In genomic region chr7:73725703-73726466, GRCh38 we compare ENCODE assay signal across 8 cellular contexts. TPM values are rescaled to one million over a fixed set of nuclear protein-coding genes. Genes with fewer than 3 reads are reported as not detected.
A peak's percentile ranks its signal among the peaks of the same experiment; 100 is the strongest.
DNase-seq lines count a peak whose midpoint lies in the region; ATAC-seq and TF ChIP-seq lines count a peak whose summit lies in the region.

No MANE protein-coding gene starts in this region.

- CTCF ChIA-PET in HEK293T (lab: Yijun Ruan, JAX): interaction anchor here (0.6 to 2.3 kb wide), 13 partner anchors 9 to 160 kb away, joined by 3 to 10 read pairs (median 3); no protein-coding TSS in a partner anchor

- H3K4me1 ChIP-seq in heart left ventricle: peaks cover 0 to 7% (median 0%) of the 10 kb centered on the region in 12 donors

- no peaks in the 10 kb centered on the region for H3K9me3 ChIP-seq in heart left ventricle

- H3K27ac ChIP-seq in heart left ventricle: no peak overlapping the region

- POLR2A ChIA-PET in HEK293T (lab: Yijun Ruan, JAX): interaction anchor here (0.6 to 1.2 kb wide), 4 partner anchors 20 to 203 kb away, joined by 3 to 4 read pairs (median 3); no protein-coding TSS in a partner anchor

- DNase-seq in GDM1 (lab: John Stamatoyannopoulos, UW) (peak; percentile 65), HEK293T (ENCODE audit: extremely low spot score) (peak; percentile 82), NCI-H128 (lab: John Stamatoyannopoulos, UW; ENCODE audit: unreplicated experiment) (peak; percentile 89), T-helper 1 cell (peak; percentile 69 to 91 (median 76)), heart left ventricle (peak; percentile 75 to 93 (median 82)), renal cortical epithelial cell (ENCODE audit: low read depth) (peak; percentile 43), GM19240 (ENCODE audit: insufficient read length, low spot score) (no peak)
- peak; percentile 84 for DNase-seq in activated naive CD8-positive, alpha-beta T cell treated with anti-CD3 and anti-CD28 coated beads, Interleukin-2, amount 50 U/mL, for 16 hours (ENCODE audit: low read depth, low spot score)

- 10 to 12% (median 10%) methylated on average over 4 to 8 of the region's 8 CpGs for WGBS in heart left ventricle, 4 donors

- peak; percentile 88 to 98 (median 92) for TF ChIP-seq CTCF in heart left ventricle (IDR thresholded peaks at IDR 0.05)

- peaks cover 0 to 24% (median 3%) of the 10 kb centered on the region in 9 donors for H3K27me3 ChIP-seq in heart left ventricle

- peak; percentile 75 to 88 (median 84) for ATAC-seq in heart left ventricle

- intact Hi-C loops in heart left ventricle (cut with DNase I): loop anchor here (1.0 to 5.0 kb wide), 5 partner anchors 64 to 119 kb away; no protein-coding TSS in a partner anchor

- no peaks in the 10 kb centered on the region for H3K36me3 ChIP-seq in heart left ventricle

- TF ChIP-seq POLR2A in heart left ventricle (IDR thresholded peaks at IDR 0.05): no peak

- no peak overlapping the region for H3K4me3 ChIP-seq in heart left ventricle

TF ChIP-seq in HEK293T, 16 proteins besides CTCF, POLR2A, EP300 and RAD21:
- no peak for TF ChIP-seq SUZ12 (IDR thresholded peaks at IDR 0.05)
- no peak for TF ChIP-seq BHLHE40 (IDR thresholded peaks at IDR 0.05; ENCODE audit: borderline replicate concordance)
- TF ChIP-seq FOXM1 (IDR thresholded peaks at IDR 0.05; ENCODE audit: borderline replicate concordance): no peak
- TF ChIP-seq LEF1 (IDR thresholded peaks at IDR 0.05; ENCODE audit: borderline replicate concordance): no peak
- no peak for TF ChIP-seq NFRKB (IDR thresholded peaks at IDR 0.05)
- no peak for TF ChIP-seq L3MBTL2 (conservative IDR thresholded peaks at IDR 0.05)
- TF ChIP-seq ZNF384 (IDR thresholded peaks at IDR 0.05): no peak
- TF ChIP-seq HDGF (IDR thresholded peaks at IDR 0.05; ENCODE audit: borderline replicate concordance): no peak
- no peak for TF ChIP-seq FOXK2 (IDR thresholded peaks at IDR 0.05)
TF ChIP-seq in HEK293T: peak in this region for 0.

RNA-seq across cellular contexts. Expression of gene STX1A, which starts 6.4 kb away (rescaled TPM):
- total RNA-seq in heart left ventricle (1 to 10 TPM; 1.1 to 3.6 (median 1.6) TPM), renal cortical epithelial cell (12.9 and 13.9 TPM in 2 replicates)
- 1 to 10 TPM; 1.8 to 2.4 TPM for polyA plus RNA-seq in heart left ventricle

RNA-seq across cellular contexts. Expression of gene ABHD11, which starts 12.7 kb away (rescaled TPM):
- total RNA-seq in heart left ventricle (10 to 100 TPM; 17.9 to 36.9 (median 25.0) TPM), renal cortical epithelial cell (20.4 and 67.2 TPM in 2 replicates)
- 10 to 100 TPM; 21.0 to 27.7 TPM for polyA plus RNA-seq in heart left ventricle

RNA-seq across cellular contexts. Expression of gene BUD23, which starts 42.5 kb away (rescaled TPM):
- total RNA-seq in heart left ventricle (10 to 100 TPM; 57.4 to 94.1 (median 68.6) TPM), renal cortical epithelial cell (34.0 and 67.7 TPM in 2 replicates)
- 100 to 1,000 TPM; 106 to 150 TPM for polyA plus RNA-seq in heart left ventricle

RNA-seq across cellular contexts. Expression of gene DNAJC30, which starts 42.6 kb away (rescaled TPM):
- total RNA-seq in heart left ventricle (10 to 100 TPM in 6 of 9 donors, 1 to 10 TPM in 3; 6.8 to 21.1 (median 15.6) TPM), renal cortical epithelial cell (1.0 and 1.9 TPM in 2 replicates)
- 10 to 100 TPM in 1 of 2 donors, 1 to 10 TPM in 1; 7.2 to 14.0 TPM for polyA plus RNA-seq in heart left ventricle

RNA-seq across cellular contexts. Expression of gene CLDN3, which starts 44.2 kb away (rescaled TPM):
- total RNA-seq in heart left ventricle (not detected), renal cortical epithelial cell (10.8 and 11.6 TPM in 2 replicates)
- under 1 TPM in 1 of 2 donors, not detected in 1; 0.10 TPM for polyA plus RNA-seq in heart left ventricle
